ENCODE assay signal across 8 cellular contexts in the genomic region with DNA sequence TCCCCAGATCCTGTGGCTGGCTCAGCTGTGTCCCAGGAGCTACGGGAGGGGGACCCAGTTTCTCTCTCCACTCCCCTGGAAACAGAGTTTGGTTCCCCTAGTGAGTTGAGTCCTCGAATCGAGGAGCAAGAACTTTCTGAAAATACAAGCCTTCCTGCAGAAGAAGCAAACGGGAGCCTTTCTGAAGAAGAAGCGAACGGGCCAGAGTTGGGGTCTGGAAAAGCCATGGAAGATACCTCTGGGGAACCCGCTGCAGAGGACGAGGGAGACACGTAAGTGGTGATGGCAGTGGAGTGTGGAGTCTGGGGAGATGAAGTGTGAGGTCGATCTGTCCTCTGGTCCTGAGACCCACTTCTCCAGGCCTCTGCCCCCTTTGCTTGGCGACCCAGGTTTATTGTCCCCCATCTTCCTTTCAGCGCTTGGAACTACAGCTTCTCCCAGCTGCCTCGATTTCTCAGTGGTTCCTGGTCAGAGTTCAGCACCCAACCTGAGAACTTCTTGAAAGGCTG. TPM values are rescaled to one million over a fixed set of nuclear protein-coding genes. Genes with fewer than 3 reads are reported as not detected.
DNase-seq lines count a peak whose midpoint lies in the region; ATAC-seq, FAIRE-seq and TF ChIP-seq lines count a peak whose summit lies in the region.

No MANE protein-coding gene starts in this region.

- H3K9me3 ChIP-seq in keratinocyte (ENCODE audit: control insufficient read depth, low read depth, low read length): no peaks in the 10 kb centered on the region
- H3K9me3 ChIP-seq in stomach smooth muscle (ENCODE audit: control insufficient read depth in 2 of 2, low read length in 2 of 2): no peaks in the 10 kb centered on the region

- H3K9ac ChIP-seq in keratinocyte (ENCODE audit: control insufficient read depth, extremely low read depth, insufficient read depth, low read length): peak overlapping the region; percentile 90
- H3K9ac ChIP-seq in stomach smooth muscle (ENCODE audit: low read length in 2 of 2): peak overlapping the region; percentile 91 to 94

- peak overlapping the region; percentile 73 to 99 (median 97) for H3K4me3 ChIP-seq in keratinocyte (ENCODE audit: control insufficient read depth in 2 of 3, extremely low read depth in 1 of 3, insufficient read depth in 2 of 3, low read depth in 1 of 3, low read length in 3 of 3)
- H3K4me3 ChIP-seq in stomach smooth muscle (ENCODE audit: low read length in 2 of 2): peak overlapping the region; percentile 93 to 99

- H3K4me2 ChIP-seq in keratinocyte (ENCODE audit: control insufficient read depth, extremely low read depth, insufficient read depth, low read depth, low read length): peak overlapping the region; percentile 94

- peaks cover 2% of the 10 kb centered on the region for H3K9me1 ChIP-seq in keratinocyte (ENCODE audit: control insufficient read depth, extremely low read depth, insufficient read depth, low read length)

- H3K27ac ChIP-seq in keratinocyte (ENCODE audit: control insufficient read depth, insufficient read depth, low read length) (peak overlapping the region; percentile 65), stomach smooth muscle (ENCODE audit: low read length) (peak overlapping the region; percentile 98)

- peaks cover 18% of the 10 kb centered on the region for H3K4me1 ChIP-seq in keratinocyte (ENCODE audit: control insufficient read depth, extremely low read depth, insufficient read depth, low read length)
- peaks cover 19% of the 10 kb centered on the region for H3K4me1 ChIP-seq in stomach smooth muscle (ENCODE audit: control insufficient read depth, insufficient read depth, low read length)

- no peak for FAIRE-seq in keratinocyte (lab: Jason Lieb, UNC)

- no peak for TF ChIP-seq CTCF in keratinocyte (optimal IDR thresholded peaks at IDR 0.05 in 1 of 3, IDR thresholded peaks at IDR 0.05 in 1 of 3, conservative IDR thresholded peaks at IDR 0.05 in 1 of 3; ENCODE audit: extremely low read depth in 1 of 3, insufficient read depth in 2 of 3, low read length in 3 of 3)

- H3K27ac Mint-ChIP-seq in activated naive CD4-positive, alpha-beta T cell treated with anti-CD3 and anti-CD28 coated beads, Interleukin-2, amount 50 U/mL, for 72 hours: peak overlapping the region; percentile 99

- no peaks in the 10 kb centered on the region for H4K20me1 ChIP-seq in keratinocyte (ENCODE audit: control insufficient read depth, extremely low read depth, insufficient read depth, low read length)

- ATAC-seq in activated naive CD4-positive, alpha-beta T cell treated with anti-CD3 and anti-CD28 coated beads, Interleukin-2, amount 50 U/mL, for 72 hours: no peak
- no peak for ATAC-seq in GM21381 (IDR thresholded peaks at IDR 0.05; ENCODE audit: unreplicated experiment)

- H3K36me3 ChIP-seq in keratinocyte (ENCODE audit: control insufficient read depth in 2 of 2, extremely low read depth in 1 of 2, insufficient read depth in 2 of 2, low read length in 2 of 2) (peaks cover 7% of the 10 kb centered on the region in 2 experiments), stomach smooth muscle (ENCODE audit: control insufficient read depth in 2 of 2, insufficient read depth in 2 of 2, low read length in 2 of 2) (no peaks in the 10 kb centered on the region)

- peak; percentile 37 for DNase-seq in NCI-H82 (lab: John Stamatoyannopoulos, UW)
- no peak for DNase-seq in NCI-H82 treated with DMSO at 0.1 percent for 48 hours (lab: John Stamatoyannopoulos, UW; ENCODE audit: unreplicated experiment)
- no peak for DNase-seq in activated naive CD4-positive, alpha-beta T cell treated with anti-CD3 and anti-CD28 coated beads, Interleukin-2, amount 50 U/mL, for 72 hours (ENCODE audit: low spot score in 2 of 2)
- DNase-seq in keratinocyte (ENCODE audit: low read depth, low spot score): no peak
- DNase-seq in activated gamma-delta T cell treated with Interleukin-2 at 50 U/mL for 16 hours: no peak
- no peak for DNase-seq in central memory CD4-positive, alpha-beta T cell

- dilution Hi-C loops in keratinocyte (cut with MboI; ENCODE audit: extremely low pct_ligation_motif_present, low sequenced_read_pairs): no loop called here

- H3K36me3 Mint-ChIP-seq in activated naive CD4-positive, alpha-beta T cell treated with anti-CD3 and anti-CD28 coated beads, Interleukin-2, amount 50 U/mL, for 72 hours: peaks cover 36 to 47% of the 10 kb centered on the region in 2 donors

- no peaks in the 10 kb centered on the region for H3K9me3 Mint-ChIP-seq in activated naive CD4-positive, alpha-beta T cell treated with anti-CD3 and anti-CD28 coated beads, Interleukin-2, amount 50 U/mL, for 72 hours

- peak overlapping the region; percentile 93 for H2AFZ ChIP-seq in keratinocyte (ENCODE audit: control insufficient read depth, low read length)

- H3K27me3 ChIP-seq in keratinocyte (ENCODE audit: control insufficient read depth, extremely low read depth, insufficient read depth, low read length) (no peaks in the 10 kb centered on the region), stomach smooth muscle (ENCODE audit: control insufficient read depth in 1 of 2, insufficient read depth in 2 of 2, low read length in 2 of 2) (no peaks in the 10 kb centered on the region)

- H3K79me2 ChIP-seq in keratinocyte (ENCODE audit: control insufficient read depth, insufficient read depth, low read length): peaks cover 39% of the 10 kb centered on the region

RNA-seq across cellular contexts. Expression of a gene that starts 0.6 kb away (rescaled TPM):
- total RNA-seq in activated naive CD4-positive, alpha-beta T cell treated with anti-CD3 and anti-CD28 coated beads, Interleukin-2, amount 50 U/mL, for 72 hours: 10 to 100 TPM; 16.4 to 23.5 TPM
- polyA plus RNA-seq in keratinocyte: 7.7 to 10.6 TPM (median 8.2 TPM) in 3 replicates
- 4.2 TPM for polyA plus RNA-seq in keratinocyte (2011; ENCODE audit: low read depth)
- polyA plus RNA-seq in keratinocyte (2011; cell fraction: cytosol; rRNA removed): 5.0 and 7.1 TPM in 2 replicates
- 10.7 and 12.3 TPM in 2 replicates for polyA plus RNA-seq in keratinocyte (2011; cell fraction: nucleus; rRNA removed)
- polyA plus RNA-seq in keratinocyte (2012; ENCODE audit: low replicate concordance): 5.3 and 11.5 TPM in 2 replicates
- 5.6 to 12.4 TPM (median 5.7 TPM) in 3 replicates for polyA minus RNA-seq in keratinocyte
- polyA minus RNA-seq in keratinocyte (2011; cell fraction: cytosol; rRNA and poly(A)+ RNA removed): 11.5 TPM
- 3.0 and 4.3 TPM in 2 replicates for polyA minus RNA-seq in keratinocyte (2011; cell fraction: nucleus; rRNA and poly(A)+ RNA removed)

RNA-seq across cellular contexts. Expression of a gene that starts 1.6 kb away (rescaled TPM):
- 100 to 1,000 TPM in 1 of 2 donors, 10 to 100 TPM in 1; 78.4 to 147 TPM for total RNA-seq in activated naive CD4-positive, alpha-beta T cell treated with anti-CD3 and anti-CD28 coated beads, Interleukin-2, amount 50 U/mL, for 72 hours
- polyA plus RNA-seq in keratinocyte: 14.3 to 60.6 TPM (median 22.0 TPM) in 3 replicates
- polyA plus RNA-seq in keratinocyte (2011; ENCODE audit: low read depth): 16.8 TPM
- polyA plus RNA-seq in keratinocyte (2011; cell fraction: cytosol; rRNA removed): 35.0 and 36.1 TPM in 2 replicates
- 36.5 and 39.6 TPM in 2 replicates for polyA plus RNA-seq in keratinocyte (2011; cell fraction: nucleus; rRNA removed)
- 50.1 and 53.5 TPM in 2 replicates for polyA plus RNA-seq in keratinocyte (2012; ENCODE audit: low replicate concordance)
- polyA minus RNA-seq in keratinocyte: 25.2 to 92.7 TPM (median 31.7 TPM) in 3 replicates
- polyA minus RNA-seq in keratinocyte (2011; cell fraction: cytosol; rRNA and poly(A)+ RNA removed): 33.6 TPM
- polyA minus RNA-seq in keratinocyte (2011; cell fraction: nucleus; rRNA and poly(A)+ RNA removed): 12.7 and 25.4 TPM in 2 replicates

RNA-seq across cellular contexts. Expression of a gene that starts 16.1 kb away (rescaled TPM):
- total RNA-seq in activated naive CD4-positive, alpha-beta T cell treated with anti-CD3 and anti-CD28 coated beads, Interleukin-2, amount 50 U/mL, for 72 hours: not detected
- 3.1 to 4.1 TPM (median 3.1 TPM) in 3 replicates for polyA plus RNA-seq in keratinocyte
- polyA plus RNA-seq in keratinocyte (2011; ENCODE audit: low read depth): 0.24 TPM
- polyA plus RNA-seq in keratinocyte (2011; cell fraction: cytosol; rRNA removed): 2.1 and 2.3 TPM in 2 replicates
- polyA plus RNA-seq in keratinocyte (2011; cell fraction: nucleus; rRNA removed): 3.3 and 4.3 TPM in 2 replicates
- polyA plus RNA-seq in keratinocyte (2012; ENCODE audit: low replicate concordance): 0.48 and 3.3 TPM in 2 replicates
- 3.7 to 4.0 TPM (median 4.0 TPM) in 3 replicates for polyA minus RNA-seq in keratinocyte
- polyA minus RNA-seq in keratinocyte (2011; cell fraction: cytosol; rRNA and poly(A)+ RNA removed): 2.3 TPM
- 0.95 and 2.0 TPM in 2 replicates for polyA minus RNA-seq in keratinocyte (2011; cell fraction: nucleus; rRNA and poly(A)+ RNA removed)

RNA-seq across cellular contexts. Expression of a gene that starts 28.7 kb away (rescaled TPM):
- total RNA-seq in activated naive CD4-positive, alpha-beta T cell treated with anti-CD3 and anti-CD28 coated beads, Interleukin-2, amount 50 U/mL, for 72 hours: under 1 TPM; 0.05 to 0.19 TPM
- polyA plus RNA-seq in keratinocyte: 0.13 to 0.36 TPM (median 0.13 TPM) in 3 replicates
- polyA plus RNA-seq in keratinocyte (2011; ENCODE audit: low read depth): not detected
- 0.12 and 0.14 TPM in 2 replicates for polyA plus RNA-seq in keratinocyte (2011; cell fraction: cytosol; rRNA removed)
- polyA plus RNA-seq in keratinocyte (2011; cell fraction: nucleus; rRNA removed): 0.39 and 0.52 TPM in 2 replicates
- 0.03 and 0.25 TPM in 2 replicates for polyA plus RNA-seq in keratinocyte (2012; ENCODE audit: low replicate concordance)
- 0.10 to 0.92 TPM (median 0.13 TPM) in 3 replicates for polyA minus RNA-seq in keratinocyte
- not detected for polyA minus RNA-seq in keratinocyte (2011; cell fraction: cytosol; rRNA and poly(A)+ RNA removed)
- 0.11 and 0.54 TPM in 2 replicates for polyA minus RNA-seq in keratinocyte (2011; cell fraction: nucleus; rRNA and poly(A)+ RNA removed)

RNA-seq across cellular contexts. Expression of a gene that starts 38.1 kb away (rescaled TPM):
- under 1 TPM in 1 of 2 donors, not detected in 1; 0.25 TPM for total RNA-seq in activated naive CD4-positive, alpha-beta T cell treated with anti-CD3 and anti-CD28 coated beads, Interleukin-2, amount 50 U/mL, for 72 hours
- polyA plus RNA-seq in keratinocyte: not detected in 3 replicates
- polyA plus RNA-seq in keratinocyte (2011; ENCODE audit: low read depth): not detected
- polyA plus RNA-seq in keratinocyte (2011; cell fraction: cytosol; rRNA removed): not detected in 2 replicates
- polyA plus RNA-seq in keratinocyte (2011; cell fraction: nucleus; rRNA removed): not detected in 2 replicates
- not detected in 2 replicates for polyA plus RNA-seq in keratinocyte (2012; ENCODE audit: low replicate concordance)
- polyA minus RNA-seq in keratinocyte: not detected in 3 replicates
- polyA minus RNA-seq in keratinocyte (2011; cell fraction: cytosol; rRNA and poly(A)+ RNA removed): not detected
- not detected in 2 replicates for polyA minus RNA-seq in keratinocyte (2011; cell fraction: nucleus; rRNA and poly(A)+ RNA removed)
